Comparison of ENCODE assay signal across 8 cellular contexts in the genomic region with DNA sequence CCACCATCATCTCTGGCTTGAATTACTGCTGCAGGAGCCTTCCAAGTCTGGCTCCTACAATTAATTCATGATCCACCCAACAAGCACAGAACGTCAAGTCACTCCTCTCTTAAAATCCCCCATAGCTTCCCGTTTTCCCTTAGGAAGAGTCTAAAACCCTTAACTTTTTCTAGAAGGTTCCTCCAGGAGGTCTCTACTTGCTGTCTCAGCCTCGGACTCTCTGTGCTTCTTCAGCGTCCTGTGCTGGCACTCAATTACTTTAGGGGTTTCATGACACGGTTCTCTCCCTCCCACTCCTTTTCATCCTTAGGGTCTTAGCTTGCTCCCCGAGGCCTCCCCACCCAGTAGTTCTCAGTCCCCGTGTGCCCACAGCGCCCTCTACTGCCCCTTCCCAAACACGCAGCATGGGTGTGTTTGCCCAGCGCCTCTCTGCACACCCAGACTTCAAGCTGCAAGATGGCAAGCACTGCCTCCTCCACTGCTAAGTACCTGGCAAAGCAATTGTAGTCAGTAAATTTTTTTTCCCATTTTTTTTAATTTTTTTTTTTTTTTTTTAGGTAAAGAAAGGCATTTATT. TPM values are rescaled to one million over a fixed set of nuclear protein-coding genes. Genes with fewer than 3 reads are reported as not detected.
DNase-seq lines count a peak whose midpoint lies in the region; ATAC-seq, FAIRE-seq and TF ChIP-seq lines count a peak whose summit lies in the region.

No MANE protein-coding gene starts in this region.

- peak overlapping the region in 1 of 3 donors; percentile 21 for H3K27ac Mint-ChIP-seq in CD4-positive, CD25-positive, alpha-beta regulatory T cell
- H3K27ac Mint-ChIP-seq in T-helper 17 cell = no peak overlapping the region

- H3K9me3 Mint-ChIP-seq in CD4-positive, CD25-positive, alpha-beta regulatory T cell = peaks cover 0 to 2% (median 0%) of the 10 kb centered on the region in 7 donors

- no peak for ATAC-seq in CD4-positive, CD25-positive, alpha-beta regulatory T cell (ENCODE audit: low read depth in 2 of 2)
- ATAC-seq in T-helper 17 cell (peak; percentile 67), HG03095 (IDR thresholded peaks at IDR 0.05; ENCODE audit: unreplicated experiment) (no peak), GM19463 (IDR thresholded peaks at IDR 0.05; ENCODE audit: unreplicated experiment) (no peak)

- intact Hi-C loops in ascending aorta (cut with DNase I) = no loop called here
- intact Hi-C loops in kidney (cut with DNase I) = no loop called here

- TF ChIP-seq CTCF in HEK293 (tag by site-specific recombination; IDR thresholded peaks at IDR 0.05) = peak; percentile 80
- peak in 2 of 3 experiments; percentile 39 to 55 for TF ChIP-seq CTCF in ascending aorta (IDR thresholded peaks at IDR 0.05)
- peak; percentile 42 for TF ChIP-seq CTCF in kidney (IDR thresholded peaks at IDR 0.05; ENCODE audit: borderline replicate concordance, extremely low read depth, insufficient read depth)

- H3K27ac ChIP-seq in CD4-positive, CD25-positive, alpha-beta regulatory T cell (ENCODE audit: insufficient read depth, low read length, poor library complexity, severe bottlenecking) = no peak overlapping the region
- H3K27ac ChIP-seq in HEK293 (ENCODE audit: extremely low read depth, low read depth, low read length) (no peak overlapping the region), ascending aorta (no peak overlapping the region), kidney (ENCODE audit: low read depth in 2 of 2, low read length in 2 of 2) (no peak overlapping the region)

- FAIRE-seq in kidney (lab: Jason Lieb, UNC) = no peak

- DNase-seq in CD4-positive, CD25-positive, alpha-beta regulatory T cell = peak in 2 of 3 donors; percentile 15 to 46
- peak; percentile 12 to 36 (median 16) for DNase-seq in T-helper 17 cell
- DNase-seq in ascending aorta (ENCODE audit: low spot score in 2 of 2) = peak in 1 of 2 donors; percentile 69
- DNase-seq in kidney = peak; percentile 44
- peak; percentile 40 for DNase-seq in stimulated activated CD8-positive, alpha-beta memory T cell treated with anti-CD3 and anti-CD28 coated beads, Interleukin-12 subunit alpha, Interleukin-12 subunit beta, amount 100 ng/mL, for 1 hour (ENCODE audit: low read depth)

- peaks cover 0 to 10% (median 3%) of the 10 kb centered on the region in 4 donors for H3K4me1 Mint-ChIP-seq in CD4-positive, CD25-positive, alpha-beta regulatory T cell
- H3K4me1 Mint-ChIP-seq in T-helper 17 cell = peaks cover 6% of the 10 kb centered on the region

- H3K9me3 ChIP-seq in CD4-positive, CD25-positive, alpha-beta regulatory T cell (ENCODE audit: control insufficient read depth in 2 of 2, low read length in 2 of 2) = no peaks in the 10 kb centered on the region
- no peaks in the 10 kb centered on the region for H3K9me3 ChIP-seq in HEK293 (ENCODE audit: control insufficient read depth, insufficient read depth, low read depth, low read length)
- H3K9me3 ChIP-seq in T-helper 17 cell (ENCODE audit: control insufficient read depth, low read length, poor library complexity, severe bottlenecking) = no peaks in the 10 kb centered on the region
- no peaks in the 10 kb centered on the region for H3K9me3 ChIP-seq in ascending aorta
- H3K9me3 ChIP-seq in kidney (ENCODE audit: control insufficient read depth in 1 of 2, low read length in 2 of 2) = no peaks in the 10 kb centered on the region

- no peaks in the 10 kb centered on the region for H3K27me3 Mint-ChIP-seq in CD4-positive, CD25-positive, alpha-beta regulatory T cell
- H3K27me3 Mint-ChIP-seq in T-helper 17 cell = peaks cover 11% of the 10 kb centered on the region

- peak overlapping the region in 1 of 4 donors; percentile 60 for H3K4me3 Mint-ChIP-seq in CD4-positive, CD25-positive, alpha-beta regulatory T cell
- H3K4me3 Mint-ChIP-seq in T-helper 17 cell = no peak overlapping the region

- no peaks in the 10 kb centered on the region for H3K36me3 Mint-ChIP-seq in CD4-positive, CD25-positive, alpha-beta regulatory T cell
- H3K36me3 Mint-ChIP-seq in T-helper 17 cell (ENCODE audit: low read depth) = no peaks in the 10 kb centered on the region

- no peaks in the 10 kb centered on the region for H3K36me3 ChIP-seq in CD4-positive, CD25-positive, alpha-beta regulatory T cell (ENCODE audit: control insufficient read depth, insufficient read depth, low read length)
- H3K36me3 ChIP-seq in HEK293 (ENCODE audit: control insufficient read depth in 2 of 2, insufficient read depth in 1 of 2, low read length in 2 of 2) = peaks cover 0 to 5% of the 10 kb centered on the region in 2 experiments; a peak in 1 of 3 replicates
- no peaks in the 10 kb centered on the region for H3K36me3 ChIP-seq in ascending aorta
- H3K36me3 ChIP-seq in kidney (ENCODE audit: control insufficient read depth in 1 of 2, insufficient read depth in 2 of 2, low read length in 2 of 2) = no peaks in the 10 kb centered on the region

- no peaks in the 10 kb centered on the region for H3K27me3 ChIP-seq in CD4-positive, CD25-positive, alpha-beta regulatory T cell (ENCODE audit: control insufficient read depth, insufficient read depth, low read length)
- no peaks in the 10 kb centered on the region for H3K27me3 ChIP-seq in ascending aorta

- POLR2A ChIA-PET in HEK293 (lab: Yijun Ruan, JAX) = no interaction called here

- no peak overlapping the region for H3K4me3 ChIP-seq in CD4-positive, CD25-positive, alpha-beta regulatory T cell (ENCODE audit: low read depth, low read length)
- no peak overlapping the region for H3K4me3 ChIP-seq in HEK293 (ENCODE audit: low read depth, low read length)
- H3K4me3 ChIP-seq in ascending aorta = no peak overlapping the region
- H3K4me3 ChIP-seq in kidney (ENCODE audit: low read length in 2 of 2) = no peak overlapping the region

- H3K9ac ChIP-seq in kidney (ENCODE audit: low read length in 2 of 2) = no peak overlapping the region

- CTCF ChIA-PET in HEK293 (lab: Yijun Ruan, JAX) = interaction anchor here (0.5 to 4.0 kb wide), 47 partner anchors 11 to 1038 kb away, joined by 3 to 77 read pairs (median 4); partner anchors contain the start of genes PSMC4 and ZNF780B

- no peaks in the 10 kb centered on the region for H3K4me1 ChIP-seq in CD4-positive, CD25-positive, alpha-beta regulatory T cell (ENCODE audit: control insufficient read depth, insufficient read depth, low read length, poor library complexity, severe bottlenecking)
- H3K4me1 ChIP-seq in HEK293 (ENCODE audit: control insufficient read depth, insufficient read depth, low read length) = 0 out of 2 replicates have a peak, but pooled peaks cover 2% of the 10 kb centered on the region
- H3K4me1 ChIP-seq in ascending aorta = no peaks in the 10 kb centered on the region
- H3K4me1 ChIP-seq in kidney (ENCODE audit: control insufficient read depth in 1 of 2, insufficient read depth in 1 of 2, low read depth in 1 of 2, low read length in 2 of 2) = no peaks in the 10 kb centered on the region

TF ChIP-seq in HEK293, 187 proteins besides CTCF, POLR2A, EP300 and RAD21 (continues in another document):
- no peak for TF ChIP-seq ZNF843 (tag by site-specific recombination; IDR thresholded peaks at IDR 0.05)
- no peak for TF ChIP-seq SP3 (tag by site-specific recombination; IDR thresholded peaks at IDR 0.05)
- no peak for TF ChIP-seq ZNF132 (tag by site-specific recombination; IDR thresholded peaks at IDR 0.05; ENCODE audit: borderline replicate concordance)
- TF ChIP-seq PATZ1 (tag by site-specific recombination; IDR thresholded peaks at IDR 0.05) = peak; percentile 70
- TF ChIP-seq, protein P1, sequence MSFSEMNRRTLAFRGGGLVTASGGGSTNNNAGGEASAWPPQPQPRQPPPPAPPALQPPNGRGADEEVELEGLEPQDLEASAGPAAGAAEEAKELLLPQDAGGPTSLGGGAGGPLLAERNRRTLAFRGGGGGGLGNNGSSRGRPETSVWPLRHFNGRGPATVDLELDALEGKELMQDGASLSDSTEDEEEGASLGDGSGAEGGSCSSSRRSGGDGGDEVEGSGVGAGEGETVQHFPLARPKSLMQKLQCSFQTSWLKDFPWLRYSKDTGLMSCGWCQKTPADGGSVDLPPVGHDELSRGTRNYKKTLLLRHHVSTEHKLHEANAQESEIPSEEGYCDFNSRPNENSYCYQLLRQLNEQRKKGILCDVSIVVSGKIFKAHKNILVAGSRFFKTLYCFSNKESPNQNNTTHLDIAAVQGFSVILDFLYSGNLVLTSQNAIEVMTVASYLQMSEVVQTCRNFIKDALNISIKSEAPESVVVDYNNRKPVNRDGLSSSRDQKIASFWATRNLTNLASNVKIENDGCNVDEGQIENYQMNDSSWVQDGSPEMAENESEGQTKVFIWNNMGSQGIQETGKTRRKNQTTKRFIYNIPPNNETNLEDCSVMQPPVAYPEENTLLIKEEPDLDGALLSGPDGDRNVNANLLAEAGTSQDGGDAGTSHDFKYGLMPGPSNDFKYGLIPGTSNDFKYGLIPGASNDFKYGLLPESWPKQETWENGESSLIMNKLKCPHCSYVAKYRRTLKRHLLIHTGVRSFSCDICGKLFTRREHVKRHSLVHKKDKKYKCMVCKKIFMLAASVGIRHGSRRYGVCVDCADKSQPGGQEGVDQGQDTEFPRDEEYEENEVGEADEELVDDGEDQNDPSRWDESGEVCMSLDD (tag by site-specific recombination; IDR thresholded peaks at IDR 0.05) = no peak
- TF ChIP-seq ZNF777 (tag by site-specific recombination; IDR thresholded peaks at IDR 0.05; ENCODE audit: borderline replicate concordance) = no peak

RNA-seq across cellular contexts. Expression of gene MAP3K10, which starts 25.8 kb away (rescaled TPM):
- 25.8 TPM for total RNA-seq in CD4-positive, CD25-positive, alpha-beta regulatory T cell
- polyA plus RNA-seq in CD4-positive, CD25-positive, alpha-beta regulatory T cell = 1 to 10 TPM in 1 of 4 donors, under 1 TPM in 3; 0.14 to 1.4 (median 0.43) TPM
- total RNA-seq in T-helper 17 cell (10 to 100 TPM; 20.7 to 28.5 TPM), ascending aorta (19.4 TPM), kidney (17.3 TPM)
- 15.0 TPM for polyA plus RNA-seq in kidney (ENCODE audit: insufficient read depth, low read depth, low replicate concordance)

RNA-seq across cellular contexts. Expression of gene TTC9B, which starts 52.7 kb away (rescaled TPM):
- not detected for total RNA-seq in CD4-positive, CD25-positive, alpha-beta regulatory T cell
- not detected for polyA plus RNA-seq in CD4-positive, CD25-positive, alpha-beta regulatory T cell
- not detected for total RNA-seq in T-helper 17 cell
- not detected for total RNA-seq in ascending aorta
- not detected for total RNA-seq in kidney
- polyA plus RNA-seq in kidney (ENCODE audit: insufficient read depth, low read depth, low replicate concordance) = not detected
